In the genomic region with DNA sequence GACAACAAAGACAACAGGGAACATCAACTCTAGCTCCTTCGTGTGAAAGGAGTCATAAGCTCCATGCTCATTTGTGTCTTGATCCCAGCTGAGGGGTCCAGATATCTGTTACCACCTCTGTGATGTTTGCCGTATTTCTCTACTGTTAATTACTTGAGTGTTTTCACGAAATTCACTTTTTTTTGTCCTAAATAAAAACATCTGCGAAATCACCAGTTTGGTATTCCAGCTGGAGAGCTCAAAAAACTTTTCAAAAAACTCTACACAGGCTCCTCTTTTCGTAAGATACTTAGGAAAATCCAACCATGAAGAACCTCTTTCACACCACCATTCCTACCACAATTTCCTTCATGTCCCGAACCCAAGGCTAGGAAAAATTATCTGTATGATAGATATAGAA, we compare ENCODE assay signal across 1 cellular context.
TF ChIP-seq lines count a peak whose summit lies in the region.

No MANE protein-coding gene starts in this region.

TF ChIP-seq in IMR-90, 13 proteins besides CTCF, POLR2A, EP300 and RAD21:
- no peak for TF ChIP-seq CEBPB (IDR thresholded peaks at IDR 0.05; ENCODE audit: low read depth, low read length)
- TF ChIP-seq MAZ (IDR thresholded peaks at IDR 0.05; ENCODE audit: borderline replicate concordance, low read depth, low read length), result no peak
- TF ChIP-seq FOS (IDR thresholded peaks at IDR 0.05; ENCODE audit: low read depth, low read length), result no peak
- no peak for TF ChIP-seq CHD1 (IDR thresholded peaks at IDR 0.05; ENCODE audit: low read depth, low read length)
- TF ChIP-seq, protein P1, sequence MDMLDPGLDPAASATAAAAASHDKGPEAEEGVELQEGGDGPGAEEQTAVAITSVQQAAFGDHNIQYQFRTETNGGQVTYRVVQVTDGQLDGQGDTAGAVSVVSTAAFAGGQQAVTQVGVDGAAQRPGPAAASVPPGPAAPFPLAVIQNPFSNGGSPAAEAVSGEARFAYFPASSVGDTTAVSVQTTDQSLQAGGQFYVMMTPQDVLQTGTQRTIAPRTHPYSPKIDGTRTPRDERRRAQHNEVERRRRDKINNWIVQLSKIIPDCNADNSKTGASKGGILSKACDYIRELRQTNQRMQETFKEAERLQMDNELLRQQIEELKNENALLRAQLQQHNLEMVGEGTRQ (IDR thresholded peaks at IDR 0.05; ENCODE audit: low read depth, low read length), result no peak
- TF ChIP-seq NFE2L2 (IDR thresholded peaks at IDR 0.05; ENCODE audit: low read depth, low read length), result no peak
- TF ChIP-seq BHLHE40 (IDR thresholded peaks at IDR 0.05; ENCODE audit: low read depth, low read length), result no peak
- TF ChIP-seq RCOR1 (IDR thresholded peaks at IDR 0.05; ENCODE audit: insufficient replicate concordance, low read length), result no peak
- no peak for TF ChIP-seq MAFK (IDR thresholded peaks at IDR 0.05; ENCODE audit: low read depth, low read length)
TF ChIP-seq in IMR-90: peak in this region for 0.
